Comparison of ENCODE assay signal across 9 cellular contexts in the genomic region with DNA sequence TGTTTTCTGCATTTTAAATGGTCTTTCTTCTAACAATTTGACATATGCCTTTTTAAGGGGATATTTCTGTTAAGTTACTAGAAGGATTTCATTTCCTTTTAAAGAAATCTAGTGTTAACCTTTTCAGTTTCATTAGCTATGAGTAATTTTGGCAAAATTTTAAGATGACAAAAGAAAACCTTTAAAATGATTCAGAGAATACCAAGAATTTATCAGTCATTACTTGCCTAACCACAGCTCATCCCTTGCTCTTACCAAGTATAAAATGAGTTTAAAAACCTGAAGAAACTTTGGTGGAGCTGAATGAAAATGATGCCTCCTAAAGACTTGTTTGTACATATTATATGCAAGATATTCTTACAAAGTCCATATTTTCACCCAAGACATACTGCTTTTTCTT.
DNase-seq lines count a peak whose midpoint lies in the region; ATAC-seq and TF ChIP-seq lines count a peak whose summit lies in the region.
"Had no signal": no experiment of that assay in that cellular context is flagged by ENCODE, and none has a peak within 500 bp of the region (broad histone marks: within the 10 kb centered on the region; RNA-seq: fewer than 3 reads in every experiment).

No MANE protein-coding gene starts in this region.

- no peak overlapping the region for H3K9ac ChIP-seq in mesendoderm (ENCODE audit: low read length)

- H3K4me2 ChIP-seq in mesendoderm (ENCODE audit: low read length), result no peak overlapping the region

- H3K4me1 ChIP-seq in mesendoderm (ENCODE audit: control insufficient read depth, low read depth, low read length), result no peaks in the 10 kb centered on the region

- H3K27me3 ChIP-seq in BJ (ENCODE audit: control insufficient read depth, insufficient read depth, low read length) (no peaks in the 10 kb centered on the region), mesendoderm (ENCODE audit: insufficient read depth, low read length, poor library complexity) (no peaks in the 10 kb centered on the region)

- H3K4me3 ChIP-seq in BJ (ENCODE audit: low read depth, low read length) (no peak overlapping the region), mesendoderm (ENCODE audit: low read length) (no peak overlapping the region)

- no peak overlapping the region for H4K8ac ChIP-seq in mesendoderm (ENCODE audit: low read depth, low read length)

- H2AK5ac ChIP-seq in mesendoderm (ENCODE audit: low read length), result no peak overlapping the region

- no peak overlapping the region for H2BK5ac ChIP-seq in mesendoderm (ENCODE audit: low read length)

- H3K79me1 ChIP-seq in mesendoderm (ENCODE audit: low read length), result no peaks in the 10 kb centered on the region

- no peak overlapping the region for H3K23ac ChIP-seq in mesendoderm (ENCODE audit: low read length)

- POLR2A ChIA-PET in BJ (lab: Charles Lee), result interaction anchor here (0.5 to 0.7 kb wide), 4 partner anchors 10 to 286 kb away, joined by 3 to 6 read pairs (median 4); no protein-coding TSS in a partner anchor

- ATAC-seq in GM19467 (IDR thresholded peaks at IDR 0.05; ENCODE audit: unreplicated experiment) (peak; percentile 43), HG03442 (IDR thresholded peaks at IDR 0.05; ENCODE audit: unreplicated experiment) (peak; percentile 38)

- CTCF ChIA-PET in BJ (lab: Yijun Ruan, JAX), result interaction anchor here (0.7 kb wide), 1 partner anchor 677 kb away, joined by 3 read pairs; no protein-coding TSS in a partner anchor

- H3K4ac ChIP-seq in mesendoderm (ENCODE audit: low read depth, low read length), result no peak overlapping the region

- H3K18ac ChIP-seq in mesendoderm (ENCODE audit: low read length), result no peak overlapping the region

- peak; percentile 76 for DNase-seq in BJ (ENCODE audit: low read depth)
- peak; percentile 58 for DNase-seq in dedifferentiated amniotic fluid mesenchymal stem cell (ENCODE audit: extremely low spot score)
- DNase-seq in NCI-H2107 treated with DMSO at 0.1 percent for 48 hours (lab: John Stamatoyannopoulos, UW; ENCODE audit: unreplicated experiment), result no peak
- DNase-seq in mesendoderm, result no peak
- no peak for DNase-seq in NCI-H1436 (lab: John Stamatoyannopoulos, UW)
- no peak for DNase-seq in Ammon's horn (ENCODE audit: low spot score)
- DNase-seq: NCI-H2227 treated with DMSO at 0.1 percent for 48 hours had no signal

- no peak overlapping the region for H2BK15ac ChIP-seq in mesendoderm (replicated peaks; ENCODE audit: low read depth)

- no peaks in the 10 kb centered on the region for H3K79me2 ChIP-seq in mesendoderm (ENCODE audit: control insufficient read depth, insufficient read depth, low read length)

- H4K5ac ChIP-seq in mesendoderm (ENCODE audit: low read length), result no peak overlapping the region

- TF ChIP-seq CTCF in BJ (IDR thresholded peaks at IDR 0.05; ENCODE audit: insufficient read depth, low read depth, low read length), result no peak

- H3K56ac ChIP-seq in mesendoderm (ENCODE audit: low read length), result no peak overlapping the region

- no peak overlapping the region for H3K27ac ChIP-seq in mesendoderm (ENCODE audit: low read depth, low read length)

- no peak overlapping the region for H2BK120ac ChIP-seq in mesendoderm (ENCODE audit: low read depth, low read length)

- H3K36me3 ChIP-seq in BJ (ENCODE audit: control insufficient read depth, insufficient read depth, low read length) (no peaks in the 10 kb centered on the region), mesendoderm (ENCODE audit: control insufficient read depth, insufficient read depth, low read length) (no peaks in the 10 kb centered on the region)

Comparison
In these comparisons a context has a peak if more than half of its experiments do, and no peak if none do; other contexts are left out.
1. DNase-seq: peak in BJ (single experiment) and dedifferentiated amniotic fluid mesenchymal stem cell (single experiment); none in NCI-H2107 treated with DMSO at 0.1 percent for 48 hours (single experiment), mesendoderm (single experiment), NCI-H1436 (single experiment) and Ammon's horn (single experiment).